1 cellular context compared by ENCODE assay signal in the genomic region with DNA sequence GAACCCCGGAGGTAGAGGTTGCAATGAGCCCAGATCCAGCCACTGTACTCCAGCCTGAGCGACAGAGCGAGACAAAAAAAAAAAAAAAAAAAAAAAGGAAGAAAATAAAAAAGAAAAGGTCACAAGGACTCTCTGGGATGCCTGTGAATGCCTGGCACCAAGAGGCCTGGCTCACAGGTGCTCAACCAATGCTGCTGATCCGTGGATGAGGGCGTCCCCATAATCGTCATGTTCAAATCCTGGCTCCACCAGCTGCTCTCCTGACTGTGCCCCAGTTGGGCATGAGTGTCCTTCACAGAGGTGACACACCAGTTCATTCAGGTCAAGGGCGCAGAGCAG.
TF ChIP-seq lines count a peak whose summit lies in the region.

No MANE protein-coding gene starts in this region.

TF ChIP-seq in IMR-90, 13 proteins besides CTCF, POLR2A, EP300 and RAD21:
- no peak for TF ChIP-seq FOS (IDR thresholded peaks at IDR 0.05; ENCODE audit: low read depth, low read length)
- TF ChIP-seq, protein P1, sequence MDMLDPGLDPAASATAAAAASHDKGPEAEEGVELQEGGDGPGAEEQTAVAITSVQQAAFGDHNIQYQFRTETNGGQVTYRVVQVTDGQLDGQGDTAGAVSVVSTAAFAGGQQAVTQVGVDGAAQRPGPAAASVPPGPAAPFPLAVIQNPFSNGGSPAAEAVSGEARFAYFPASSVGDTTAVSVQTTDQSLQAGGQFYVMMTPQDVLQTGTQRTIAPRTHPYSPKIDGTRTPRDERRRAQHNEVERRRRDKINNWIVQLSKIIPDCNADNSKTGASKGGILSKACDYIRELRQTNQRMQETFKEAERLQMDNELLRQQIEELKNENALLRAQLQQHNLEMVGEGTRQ (IDR thresholded peaks at IDR 0.05; ENCODE audit: low read depth, low read length), result no peak
- TF ChIP-seq, protein P2, sequence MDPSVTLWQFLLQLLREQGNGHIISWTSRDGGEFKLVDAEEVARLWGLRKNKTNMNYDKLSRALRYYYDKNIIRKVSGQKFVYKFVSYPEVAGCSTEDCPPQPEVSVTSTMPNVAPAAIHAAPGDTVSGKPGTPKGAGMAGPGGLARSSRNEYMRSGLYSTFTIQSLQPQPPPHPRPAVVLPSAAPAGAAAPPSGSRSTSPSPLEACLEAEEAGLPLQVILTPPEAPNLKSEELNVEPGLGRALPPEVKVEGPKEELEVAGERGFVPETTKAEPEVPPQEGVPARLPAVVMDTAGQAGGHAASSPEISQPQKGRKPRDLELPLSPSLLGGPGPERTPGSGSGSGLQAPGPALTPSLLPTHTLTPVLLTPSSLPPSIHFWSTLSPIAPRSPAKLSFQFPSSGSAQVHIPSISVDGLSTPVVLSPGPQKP (IDR thresholded peaks at IDR 0.05; ENCODE audit: borderline replicate concordance, low read depth, low read length), result no peak
- no peak for TF ChIP-seq MXI1 (IDR thresholded peaks at IDR 0.05; ENCODE audit: borderline replicate concordance, low read depth, low read length)
- no peak for TF ChIP-seq BHLHE40 (IDR thresholded peaks at IDR 0.05; ENCODE audit: low read depth, low read length)
- TF ChIP-seq SMC3 (IDR thresholded peaks at IDR 0.05; ENCODE audit: low read depth, low read length), result no peak
- TF ChIP-seq MAFK (IDR thresholded peaks at IDR 0.05; ENCODE audit: low read depth, low read length), result no peak
- no peak for TF ChIP-seq RCOR1 (IDR thresholded peaks at IDR 0.05; ENCODE audit: insufficient replicate concordance, low read length)
